In the genomic region with DNA sequence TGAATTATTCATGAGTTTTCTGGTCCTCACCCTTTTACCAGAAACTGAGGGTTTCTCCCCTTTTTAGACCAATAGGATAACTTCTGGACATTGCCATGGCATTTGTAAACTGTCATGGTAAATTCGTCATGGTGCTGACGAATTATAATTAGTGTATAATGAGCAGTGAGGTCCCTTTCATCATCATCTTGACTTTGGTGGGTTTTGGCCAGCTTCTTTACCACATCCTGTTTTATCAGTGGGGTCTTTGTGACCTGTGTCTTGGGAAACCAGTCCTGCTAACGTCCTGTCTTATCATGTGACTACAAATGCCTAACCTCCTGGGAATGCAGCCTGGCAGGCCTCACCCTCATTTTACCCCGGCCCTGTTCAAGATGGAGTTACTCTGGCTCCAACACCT, we compare ENCODE assay signal across 1 cellular context.
TF ChIP-seq lines count a peak whose summit lies in the region.

No MANE protein-coding gene starts in this region.

TF ChIP-seq in GM23338, 12 proteins besides CTCF, POLR2A, EP300 and RAD21 (continued from another document):
- TF ChIP-seq, protein P1, sequence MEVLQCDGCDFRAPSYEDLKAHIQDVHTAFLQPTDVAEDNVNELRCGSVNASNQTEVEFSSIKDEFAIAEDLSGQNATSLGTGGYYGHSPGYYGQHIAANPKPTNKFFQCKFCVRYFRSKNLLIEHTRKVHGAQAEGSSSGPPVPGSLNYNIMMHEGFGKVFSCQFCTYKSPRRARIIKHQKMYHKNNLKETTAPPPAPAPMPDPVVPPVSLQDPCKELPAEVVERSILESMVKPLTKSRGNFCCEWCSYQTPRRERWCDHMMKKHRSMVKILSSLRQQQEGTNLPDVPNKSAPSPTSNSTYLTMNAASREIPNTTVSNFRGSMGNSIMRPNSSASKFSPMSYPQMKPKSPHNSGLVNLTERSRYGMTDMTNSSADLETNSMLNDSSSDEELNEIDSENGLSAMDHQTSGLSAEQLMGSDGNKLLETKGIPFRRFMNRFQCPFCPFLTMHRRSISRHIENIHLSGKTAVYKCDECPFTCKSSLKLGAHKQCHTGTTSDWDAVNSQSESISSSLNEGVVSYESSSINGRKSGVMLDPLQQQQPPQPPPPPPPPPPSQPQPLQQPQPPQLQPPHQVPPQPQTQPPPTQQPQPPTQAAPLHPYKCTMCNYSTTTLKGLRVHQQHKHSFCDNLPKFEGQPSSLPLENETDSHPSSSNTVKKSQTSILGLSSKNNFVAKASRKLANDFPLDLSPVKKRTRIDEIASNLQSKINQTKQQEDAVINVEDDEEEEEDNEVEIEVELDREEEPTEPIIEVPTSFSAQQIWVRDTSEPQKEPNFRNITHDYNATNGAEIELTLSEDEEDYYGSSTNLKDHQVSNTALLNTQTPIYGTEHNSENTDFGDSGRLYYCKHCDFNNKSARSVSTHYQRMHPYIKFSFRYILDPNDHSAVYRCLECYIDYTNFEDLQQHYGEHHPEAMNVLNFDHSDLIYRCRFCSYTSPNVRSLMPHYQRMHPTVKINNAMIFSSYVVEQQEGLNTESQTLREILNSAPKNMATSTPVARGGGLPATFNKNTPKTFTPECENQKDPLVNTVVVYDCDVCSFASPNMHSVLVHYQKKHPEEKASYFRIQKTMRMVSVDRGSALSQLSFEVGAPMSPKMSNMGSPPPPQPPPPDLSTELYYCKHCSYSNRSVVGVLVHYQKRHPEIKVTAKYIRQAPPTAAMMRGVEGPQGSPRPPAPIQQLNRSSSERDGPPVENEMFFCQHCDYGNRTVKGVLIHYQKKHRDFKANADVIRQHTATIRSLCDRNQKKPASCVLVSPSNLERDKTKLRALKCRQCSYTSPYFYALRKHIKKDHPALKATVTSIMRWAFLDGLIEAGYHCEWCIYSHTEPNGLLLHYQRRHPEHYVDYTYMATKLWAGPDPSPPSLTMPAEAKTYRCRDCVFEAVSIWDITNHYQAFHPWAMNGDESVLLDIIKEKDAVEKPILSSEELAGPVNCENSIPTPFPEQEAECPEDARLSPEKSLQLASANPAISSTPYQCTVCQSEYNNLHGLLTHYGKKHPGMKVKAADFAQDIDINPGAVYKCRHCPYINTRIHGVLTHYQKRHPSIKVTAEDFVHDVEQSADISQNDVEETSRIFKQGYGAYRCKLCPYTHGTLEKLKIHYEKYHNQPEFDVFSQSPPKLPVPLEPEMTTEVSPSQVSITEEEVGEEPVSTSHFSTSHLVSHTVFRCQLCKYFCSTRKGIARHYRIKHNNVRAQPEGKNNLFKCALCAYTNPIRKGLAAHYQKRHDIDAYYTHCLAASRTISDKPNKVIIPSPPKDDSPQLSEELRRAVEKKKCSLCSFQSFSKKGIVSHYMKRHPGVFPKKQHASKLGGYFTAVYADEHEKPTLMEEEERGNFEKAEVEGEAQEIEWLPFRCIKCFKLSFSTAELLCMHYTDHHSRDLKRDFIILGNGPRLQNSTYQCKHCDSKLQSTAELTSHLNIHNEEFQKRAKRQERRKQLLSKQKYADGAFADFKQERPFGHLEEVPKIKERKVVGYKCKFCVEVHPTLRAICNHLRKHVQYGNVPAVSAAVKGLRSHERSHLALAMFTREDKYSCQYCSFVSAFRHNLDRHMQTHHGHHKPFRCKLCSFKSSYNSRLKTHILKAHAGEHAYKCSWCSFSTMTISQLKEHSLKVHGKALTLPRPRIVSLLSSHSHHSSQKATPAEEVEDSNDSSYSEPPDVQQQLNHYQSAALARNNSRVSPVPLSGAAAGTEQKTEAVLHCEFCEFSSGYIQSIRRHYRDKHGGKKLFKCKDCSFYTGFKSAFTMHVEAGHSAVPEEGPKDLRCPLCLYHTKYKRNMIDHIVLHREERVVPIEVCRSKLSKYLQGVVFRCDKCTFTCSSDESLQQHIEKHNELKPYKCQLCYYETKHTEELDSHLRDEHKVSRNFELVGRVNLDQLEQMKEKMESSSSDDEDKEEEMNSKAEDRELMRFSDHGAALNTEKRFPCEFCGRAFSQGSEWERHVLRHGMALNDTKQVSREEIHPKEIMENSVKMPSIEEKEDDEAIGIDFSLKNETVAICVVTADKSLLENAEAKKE (CRISPR knock-in tag; IDR thresholded peaks at IDR 0.05) = no peak
- TF ChIP-seq EZH2phosphoT487 (IDR thresholded peaks at IDR 0.05; ENCODE audit: unreplicated experiment) (no peak), POLR2AphosphoS5 (IDR thresholded peaks at IDR 0.05; ENCODE audit: low read depth) (no peak), ZNF331 (CRISPR knock-in tag; IDR thresholded peaks at IDR 0.05; ENCODE audit: low read depth) (no peak), EZH2 (IDR thresholded peaks at IDR 0.05; ENCODE audit: low read depth, unreplicated experiment) (no peak), JUNB (IDR thresholded peaks at IDR 0.05; ENCODE audit: unreplicated experiment) (no peak), ZNF114 (CRISPR knock-in tag; IDR thresholded peaks at IDR 0.05) (no peak), CREB1 (CRISPR knock-in tag; IDR thresholded peaks at IDR 0.05; ENCODE audit: low read depth) (no peak)
- TF ChIP-seq, protein P2, sequence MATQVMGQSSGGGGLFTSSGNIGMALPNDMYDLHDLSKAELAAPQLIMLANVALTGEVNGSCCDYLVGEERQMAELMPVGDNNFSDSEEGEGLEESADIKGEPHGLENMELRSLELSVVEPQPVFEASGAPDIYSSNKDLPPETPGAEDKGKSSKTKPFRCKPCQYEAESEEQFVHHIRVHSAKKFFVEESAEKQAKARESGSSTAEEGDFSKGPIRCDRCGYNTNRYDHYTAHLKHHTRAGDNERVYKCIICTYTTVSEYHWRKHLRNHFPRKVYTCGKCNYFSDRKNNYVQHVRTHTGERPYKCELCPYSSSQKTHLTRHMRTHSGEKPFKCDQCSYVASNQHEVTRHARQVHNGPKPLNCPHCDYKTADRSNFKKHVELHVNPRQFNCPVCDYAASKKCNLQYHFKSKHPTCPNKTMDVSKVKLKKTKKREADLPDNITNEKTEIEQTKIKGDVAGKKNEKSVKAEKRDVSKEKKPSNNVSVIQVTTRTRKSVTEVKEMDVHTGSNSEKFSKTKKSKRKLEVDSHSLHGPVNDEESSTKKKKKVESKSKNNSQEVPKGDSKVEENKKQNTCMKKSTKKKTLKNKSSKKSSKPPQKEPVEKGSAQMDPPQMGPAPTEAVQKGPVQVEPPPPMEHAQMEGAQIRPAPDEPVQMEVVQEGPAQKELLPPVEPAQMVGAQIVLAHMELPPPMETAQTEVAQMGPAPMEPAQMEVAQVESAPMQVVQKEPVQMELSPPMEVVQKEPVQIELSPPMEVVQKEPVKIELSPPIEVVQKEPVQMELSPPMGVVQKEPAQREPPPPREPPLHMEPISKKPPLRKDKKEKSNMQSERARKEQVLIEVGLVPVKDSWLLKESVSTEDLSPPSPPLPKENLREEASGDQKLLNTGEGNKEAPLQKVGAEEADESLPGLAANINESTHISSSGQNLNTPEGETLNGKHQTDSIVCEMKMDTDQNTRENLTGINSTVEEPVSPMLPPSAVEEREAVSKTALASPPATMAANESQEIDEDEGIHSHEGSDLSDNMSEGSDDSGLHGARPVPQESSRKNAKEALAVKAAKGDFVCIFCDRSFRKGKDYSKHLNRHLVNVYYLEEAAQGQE (IDR thresholded peaks at IDR 0.05; ENCODE audit: unreplicated experiment) = no peak
